22 cellular contexts compared by ENCODE assay signal in genomic region chr5:82985763-82986162, GRCh38.
"Had no signal": no experiment of that assay in that cellular context is flagged by ENCODE, and none has a peak within 500 bp of the region (broad histone marks: within the 10 kb centered on the region; RNA-seq: fewer than 3 reads in every experiment).

No MANE protein-coding gene starts in this region.

- H3K36me3 Mint-ChIP-seq: activated naive CD8-positive, alpha-beta T cell treated with anti-CD3 and anti-CD28 coated beads for 36 hours; natural killer cell had no signal

- H3K27me3 Mint-ChIP-seq: activated naive CD8-positive, alpha-beta T cell treated with anti-CD3 and anti-CD28 coated beads for 36 hours had no signal

- H3K4me3 Mint-ChIP-seq: activated CD4-positive, alpha-beta T cell treated with anti-CD3 and anti-CD28 coated beads, Interleukin-2, amount 10 ng/mL, durations not matched to agents 7 days and 5 days; activated naive CD8-positive, alpha-beta T cell treated with anti-CD3 and anti-CD28 coated beads for 36 hours; activated T-cell treated with anti-CD3 and anti-CD28 coated beads, Interleukin-2, amount 50 U/mL, for 72 hours; natural killer cell; T-helper 2 cell treated with Interferon-gamma antibody and Interleukin-4, amounts not matched to agents 5 μg/mL and 100 μg/mL, for 36 hours had no signal

- H3K4me1 ChIP-seq: esophagus squamous epithelium, left ventricle myocardium inferior, psoas muscle, right lobe of liver, spleen had no signal

- H3K9me3 ChIP-seq: body of pancreas, esophagus squamous epithelium, left ventricle myocardium inferior, psoas muscle, right lobe of liver, spleen, stomach, thoracic aorta had no signal

- H3K27ac Mint-ChIP-seq: activated CD4-positive, alpha-beta T cell treated with anti-CD3 and anti-CD28 coated beads, Interleukin-2, amount 10 ng/mL, durations not matched to agents 7 days and 5 days; activated naive CD8-positive, alpha-beta T cell treated with anti-CD3 and anti-CD28 coated beads for 36 hours; activated T-cell treated with anti-CD3 and anti-CD28 coated beads, Interleukin-2, amount 50 U/mL, for 72 hours; natural killer cell; T-helper 2 cell treated with Interferon-gamma antibody and Interleukin-4, amounts not matched to agents 5 μg/mL and 100 μg/mL, for 36 hours had no signal

- H3K27me3 ChIP-seq: body of pancreas, esophagus squamous epithelium, right lobe of liver, spleen, stomach had no signal

- H3K27ac ChIP-seq: body of pancreas, coronary artery, esophagus squamous epithelium, left ventricle myocardium inferior, psoas muscle, right lobe of liver, spleen, stomach, thoracic aorta had no signal

- H3K4me1 Mint-ChIP-seq: activated CD4-positive, alpha-beta T cell treated with anti-CD3 and anti-CD28 coated beads, Interleukin-2, amount 10 ng/mL, durations not matched to agents 7 days and 5 days; natural killer cell had no signal

- DNase-seq: activated CD4-positive, alpha-beta T cell treated with anti-CD3 and anti-CD28 coated beads, Interleukin-2, amount 10 ng/mL, durations not matched to agents 7 days and 5 days; activated CD8-positive, alpha-beta memory T cell treated with anti-CD3 and anti-CD28 coated beads, Interleukin-2, amount 50 U/mL, for 48 hours; activated gamma-delta T cell; activated naive CD8-positive, alpha-beta T cell treated with anti-CD3 and anti-CD28 coated beads for 36 hours; activated T-cell treated with anti-CD3 and anti-CD28 coated beads, Interleukin-2, amount 50 U/mL, for 72 hours; amygdala; body of pancreas; caudate nucleus; effector CD4-positive, alpha-beta T cell; esophagus squamous epithelium; foreskin fibroblast; hypothalamus; kidney; left ventricle myocardium inferior; natural killer cell; psoas muscle; right lobe of liver; spleen; stomach had no signal

- H3K36me3 ChIP-seq: esophagus squamous epithelium, left ventricle myocardium inferior, right lobe of liver, spleen, stomach, thoracic aorta had no signal

- H3K9me3 Mint-ChIP-seq: activated CD4-positive, alpha-beta T cell treated with anti-CD3 and anti-CD28 coated beads, Interleukin-2, amount 10 ng/mL, durations not matched to agents 7 days and 5 days; activated naive CD8-positive, alpha-beta T cell treated with anti-CD3 and anti-CD28 coated beads for 36 hours; activated T-cell treated with anti-CD3 and anti-CD28 coated beads, Interleukin-2, amount 50 U/mL, for 72 hours; natural killer cell; T-helper 2 cell treated with Interferon-gamma antibody and Interleukin-4, amounts not matched to agents 5 μg/mL and 100 μg/mL, for 36 hours had no signal

- H3K4me3 ChIP-seq: body of pancreas, coronary artery, esophagus squamous epithelium, left ventricle myocardium inferior, psoas muscle, right lobe of liver, spleen, stomach, thoracic aorta had no signal
